8 cellular contexts compared by ENCODE assay signal in genomic region chr19:1653300-1653628, GRCh38. TPM values are rescaled to one million over a fixed set of nuclear protein-coding genes. Genes with fewer than 3 reads are reported as not detected.
A peak's percentile ranks its signal among the peaks of the same experiment; 100 is the strongest.
DNase-seq lines count a peak whose midpoint lies in the region; ATAC-seq and TF ChIP-seq lines count a peak whose summit lies in the region.

No MANE protein-coding gene starts in this region.

- TF ChIP-seq CTCF in DND-41 (IDR thresholded peaks at IDR 0.05; ENCODE audit: borderline replicate concordance, extremely low read depth, low read length, poor library complexity, severe bottlenecking), result no peak
- TF ChIP-seq CTCF in fibroblast of pulmonary artery (IDR thresholded peaks at IDR 0.05; ENCODE audit: low read length, missing control alignments), result no peak

- peaks cover 28% of the 10 kb centered on the region for H4K20me1 ChIP-seq in DND-41 (ENCODE audit: insufficient read depth, low read length)

- peak overlapping the region; percentile 95 for H4K8ac ChIP-seq in trophoblast cell (ENCODE audit: low read depth, low read length)

- peak overlapping the region; percentile 55 for H3K14ac ChIP-seq in trophoblast cell (ENCODE audit: low read length)

- H3K4me3 ChIP-seq in DND-41 (ENCODE audit: low read depth in 1 of 2, low read length in 2 of 2), result peak overlapping the region; percentile 39 to 83; a peak in 3 of 4 replicates
- peak overlapping the region; percentile 61 for H3K4me3 ChIP-seq in SJSA1
- H3K4me3 ChIP-seq in fibroblast of pulmonary artery (replicated peaks; ENCODE audit: low read depth, low read length), result peak overlapping the region; percentile 64
- peak overlapping the region; percentile 52 for H3K4me3 ChIP-seq in trophoblast cell (ENCODE audit: low read depth, low read length)

- ATAC-seq in DND-41 (ENCODE audit: insufficient read depth, low read depth), result no peak
- no peak for ATAC-seq in GM21619 (IDR thresholded peaks at IDR 0.05; ENCODE audit: unreplicated experiment)
- no peak for ATAC-seq in HG02852 (IDR thresholded peaks at IDR 0.05; ENCODE audit: unreplicated experiment)

- peak overlapping the region; percentile 79 for H4K12ac ChIP-seq in trophoblast cell (ENCODE audit: low read depth, low read length)

- H3K4me2 ChIP-seq in DND-41 (ENCODE audit: insufficient read depth, low read length) (peak overlapping the region; percentile 86), trophoblast cell (ENCODE audit: low read length) (peak overlapping the region; percentile 94)

- H3K9me3 ChIP-seq in DND-41 (ENCODE audit: insufficient read depth, low read length, severe bottlenecking), result no peaks in the 10 kb centered on the region
- no peaks in the 10 kb centered on the region for H3K9me3 ChIP-seq in SJSA1 (replicated peaks)
- peaks cover 4% of the 10 kb centered on the region for H3K9me3 ChIP-seq in trophoblast cell (ENCODE audit: insufficient read depth, low read depth, low read length)

- H2AK5ac ChIP-seq in trophoblast cell (ENCODE audit: low read length), result no peak overlapping the region

- WGBS in trophoblast cell (ENCODE audit: extremely low coverage, insufficient coverage, insufficient read length), result no CpG with 5 or more reads among the region's 18 CpGs

- DNase-seq in DND-41, result no peak
- DNase-seq in SJSA1 (ENCODE audit: low read depth in 1 of 2, low spot score in 2 of 2), result no peak
- no peak for DNase-seq in fibroblast of pulmonary artery (ENCODE audit: low read depth)
- DNase-seq in trophoblast cell, result no peak
- no peak for DNase-seq in NK-92 treated with Interleukin-12 subunit alpha and Interleukin-12 subunit beta, amount 100 ng/mL, for 24 hours (lab: John Stamatoyannopoulos, UW)
- no peak for DNase-seq in activated CD4-positive, alpha-beta T cell treated with anti-CD3 and anti-CD28 coated beads, Interleukin-2, amount 50 U/mL, for 4 hours

- peak overlapping the region; percentile 88 for H3K27ac ChIP-seq in DND-41 (ENCODE audit: low read length)
- H3K27ac ChIP-seq in SJSA1, result peak overlapping the region; percentile 100
- H3K27ac ChIP-seq in trophoblast cell (ENCODE audit: low read depth, low read length), result peak overlapping the region; percentile 24

- H4K91ac ChIP-seq in trophoblast cell (ENCODE audit: low read depth, low read length), result peak overlapping the region; percentile 78

- H3K36me3 ChIP-seq in DND-41 (ENCODE audit: insufficient read depth, low read length) (peaks cover 21% of the 10 kb centered on the region), SJSA1 (peaks cover 16% of the 10 kb centered on the region), trophoblast cell (ENCODE audit: control insufficient read depth in 1 of 2, insufficient read depth in 2 of 2, low read length in 2 of 2) (peaks cover 19 to 21% of the 10 kb centered on the region in 2 experiments)

- peak overlapping the region; percentile 34 for H2BK5ac ChIP-seq in trophoblast cell (ENCODE audit: low read depth, low read length, poor library complexity)

- H2AFZ ChIP-seq in DND-41 (ENCODE audit: low read depth, low read length), result peak overlapping the region; percentile 95
- peak overlapping the region; percentile 15 for H2AFZ ChIP-seq in trophoblast cell (ENCODE audit: insufficient read depth, low read length, poor library complexity)

- H3K79me2 ChIP-seq in DND-41 (ENCODE audit: insufficient read depth, low read length), result peaks cover 39% of the 10 kb centered on the region
- H3K79me2 ChIP-seq in trophoblast cell (ENCODE audit: control insufficient read depth, insufficient read depth, low read length, poor library complexity), result peaks cover 17% of the 10 kb centered on the region

- peak overlapping the region; percentile 25 for H3K18ac ChIP-seq in trophoblast cell (ENCODE audit: low read length)

- H3K79me1 ChIP-seq in trophoblast cell (ENCODE audit: low read length), result peaks cover 11% of the 10 kb centered on the region

- H3K9ac ChIP-seq in DND-41 (ENCODE audit: low read depth, low read length) (peak overlapping the region; percentile 84), trophoblast cell (ENCODE audit: low read length) (peak overlapping the region; percentile 65)

- no peak overlapping the region for H2BK12ac ChIP-seq in trophoblast cell (ENCODE audit: low read length)

- H3K4me1 ChIP-seq in DND-41 (ENCODE audit: insufficient read depth, low read length), result peaks cover 25% of the 10 kb centered on the region
- peaks cover 19% of the 10 kb centered on the region for H3K4me1 ChIP-seq in SJSA1 (replicated peaks)
- H3K4me1 ChIP-seq in trophoblast cell (ENCODE audit: control insufficient read depth in 1 of 2, insufficient read depth in 2 of 2, low read length in 2 of 2), result peaks cover 8 to 11% of the 10 kb centered on the region in 2 experiments

- no peak overlapping the region for H3K4ac ChIP-seq in trophoblast cell (ENCODE audit: low read depth, low read length)

- H3K27me3 ChIP-seq in DND-41 (ENCODE audit: insufficient read depth, low read length, poor library complexity) (no peaks in the 10 kb centered on the region), SJSA1 (replicated peaks) (no peaks in the 10 kb centered on the region; the same call in 1 of the 2 replicates), trophoblast cell (ENCODE audit: insufficient read depth, low read length) (no peaks in the 10 kb centered on the region)

- H2BK120ac ChIP-seq in trophoblast cell (ENCODE audit: insufficient read depth, low read length, poor library complexity), result peak overlapping the region; percentile 29

- H3K23ac ChIP-seq in trophoblast cell (ENCODE audit: low read length), result no peak overlapping the region

RNA-seq across cellular contexts. Expression of gene TCF3, which starts 0.8 kb away (rescaled TPM):
- 128 and 245 TPM in 2 replicates for total RNA-seq in SJSA1 (2014; rRNA removed; shearing (Covaris generic))
- 148 and 149 TPM in 2 replicates for polyA plus RNA-seq in trophoblast cell (2013)

RNA-seq across cellular contexts. Expression of gene UQCR11, which starts 48.0 kb away (rescaled TPM):
- 60.1 and 83.4 TPM in 2 replicates for total RNA-seq in SJSA1 (2014; rRNA removed; shearing (Covaris generic))
- 125 and 128 TPM in 2 replicates for polyA plus RNA-seq in trophoblast cell (2013)

Comparison
In these comparisons a context has a peak if more than half of its experiments do, and no peak if none do; other contexts are left out.
1. H3K27ac ChIP-seq: peak in every context shown above with its lines; median percentile 100 in SJSA1; 88 in DND-41; 24 in trophoblast cell.